In genomic region chr5:135901633-135902032, GRCh38 we compare ENCODE assay signal across 19 cellular contexts. TPM values are rescaled to one million over a fixed set of nuclear protein-coding genes. Genes with fewer than 3 reads are reported as not detected.
DNase-seq lines count a peak whose midpoint lies in the region; ATAC-seq and TF ChIP-seq lines count a peak whose summit lies in the region.
"Had no signal": no experiment of that assay in that cellular context is flagged by ENCODE, and none has a peak within 500 bp of the region (broad histone marks: within the 10 kb centered on the region; RNA-seq: fewer than 3 reads in every experiment).

No MANE protein-coding gene starts in this region.

- peaks cover 0 to 9% (median 0%) of the 10 kb centered on the region in 4 donors for H3K27me3 ChIP-seq in esophagus muscularis mucosa
- H3K27me3 ChIP-seq: BLaER1 treated with 17β-estradiol and CSF1 and Interleukin-3, amounts not matched to agents 10 nM and 100 nM had no signal

- no peaks in the 10 kb centered on the region for H3K36me3 ChIP-seq in esophagus muscularis mucosa
- H3K36me3 ChIP-seq: BLaER1 treated with 17β-estradiol and CSF1 and Interleukin-3, amounts not matched to agents 10 nM and 100 nM had no signal

- WGBS in esophagus muscularis mucosa, result 49% methylated on average over 3 of the region's 3 CpGs

- POLR2A ChIA-PET in HEK293T (lab: Yijun Ruan, JAX), result interaction anchor here (1.4 kb wide), 1 partner anchor 9 kb away, joined by 4 read pairs; no protein-coding TSS in a partner anchor

- no peak for TF ChIP-seq EP300 in esophagus muscularis mucosa (IDR thresholded peaks at IDR 0.05)

- CTCF ChIA-PET in HEK293T (lab: Yijun Ruan, JAX), result no interaction called here

- no peak overlapping the region for H3K4me3 ChIP-seq in esophagus muscularis mucosa
- H3K4me3 ChIP-seq: A549; BLaER1 treated with 17β-estradiol and CSF1 and Interleukin-3, amounts not matched to agents 10 nM and 100 nM; GM12878 had no signal

- TF ChIP-seq POLR2A in esophagus muscularis mucosa (IDR thresholded peaks at IDR 0.05; ENCODE audit: low read depth), result no peak

- no peak for TF ChIP-seq CTCF in esophagus muscularis mucosa (IDR thresholded peaks at IDR 0.05)

- intact Hi-C loops in esophagus muscularis mucosa (cut with DNase I), result no loop called here

- no peaks in the 10 kb centered on the region for H3K4me1 ChIP-seq in esophagus muscularis mucosa
- H3K4me1 ChIP-seq: A549; BLaER1 treated with 17β-estradiol and CSF1 and Interleukin-3, amounts not matched to agents 10 nM and 100 nM had no signal

- H3K27ac ChIP-seq in esophagus muscularis mucosa (replicated peaks in 1 of 4), result no peak overlapping the region
- H3K27ac ChIP-seq: A549; BLaER1 treated with 17β-estradiol and CSF1 and Interleukin-3, amounts not matched to agents 10 nM and 100 nM; C4-2B had no signal

- ATAC-seq in HG02870 (IDR thresholded peaks at IDR 0.05; ENCODE audit: unreplicated experiment), result no peak
- no peak for ATAC-seq in HG02852 (IDR thresholded peaks at IDR 0.05; ENCODE audit: unreplicated experiment)
- ATAC-seq: A549; CD8-positive, alpha-beta T cell; GM12878 had no signal

- DNase-seq in ELF-1 (ENCODE audit: low read depth, low spot score) (peak; percentile 34), HEK293T (ENCODE audit: extremely low spot score) (no peak), esophagus muscularis mucosa (ENCODE audit: extremely low spot score) (peak; percentile 77), occipital lobe (lab: John Stamatoyannopoulos, UW) (no peak), A172 (ENCODE audit: low spot score) (no peak)
- DNase-seq: 8988T; AML-193; CD4-positive, alpha-beta T cell; CD8-positive, alpha-beta T cell; DMS79 treated with DMSO at 0.1 percent for 48 hours; GDM1 had no signal

- H3K9me3 ChIP-seq in esophagus muscularis mucosa, result no peaks in the 10 kb centered on the region
- H3K9me3 ChIP-seq: A549; BLaER1 treated with 17β-estradiol and CSF1 and Interleukin-3, amounts not matched to agents 10 nM and 100 nM had no signal

TF ChIP-seq in HEK293T, 16 proteins besides CTCF, POLR2A, EP300 and RAD21:
- TF ChIP-seq SUZ12 (IDR thresholded peaks at IDR 0.05) (no peak), CTBP1 (IDR thresholded peaks at IDR 0.05; ENCODE audit: borderline replicate concordance) (no peak)
- TF ChIP-seq, protein P1, sequence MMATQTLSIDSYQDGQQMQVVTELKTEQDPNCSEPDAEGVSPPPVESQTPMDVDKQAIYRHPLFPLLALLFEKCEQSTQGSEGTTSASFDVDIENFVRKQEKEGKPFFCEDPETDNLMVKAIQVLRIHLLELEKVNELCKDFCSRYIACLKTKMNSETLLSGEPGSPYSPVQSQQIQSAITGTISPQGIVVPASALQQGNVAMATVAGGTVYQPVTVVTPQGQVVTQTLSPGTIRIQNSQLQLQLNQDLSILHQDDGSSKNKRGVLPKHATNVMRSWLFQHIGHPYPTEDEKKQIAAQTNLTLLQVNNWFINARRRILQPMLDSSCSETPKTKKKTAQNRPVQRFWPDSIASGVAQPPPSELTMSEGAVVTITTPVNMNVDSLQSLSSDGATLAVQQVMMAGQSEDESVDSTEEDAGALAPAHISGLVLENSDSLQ (IDR thresholded peaks at IDR 0.05), result peak; percentile 62

RNA-seq across cellular contexts. Expression of gene IL9, which starts 6.0 kb away (rescaled TPM):
- total RNA-seq in esophagus muscularis mucosa, result not detected
- total RNA-seq in occipital lobe, result not detected
- total RNA-seq in A172 (2014; rRNA removed; shearing (Covaris generic)), result not detected in 2 replicates
- total RNA-seq: B cell; CD4-positive, alpha-beta T cell; CD8-positive, alpha-beta T cell; G401; GM12878 had no signal

RNA-seq across cellular contexts. Expression of gene LECT2, which starts 53.1 kb away (rescaled TPM):
- total RNA-seq in esophagus muscularis mucosa (not detected), occipital lobe (not detected)
- not detected in 2 replicates for total RNA-seq in A172 (2014; rRNA removed; shearing (Covaris generic))
- total RNA-seq: B cell; CD4-positive, alpha-beta T cell; CD8-positive, alpha-beta T cell; G401; GM12878 had no signal

Comparison
In these comparisons a context has a peak if more than half of its experiments do, and no peak if none do; other contexts are left out.
1. DNase-seq: peak in ELF-1 (single experiment) and esophagus muscularis mucosa (single experiment); none in HEK293T (single experiment), occipital lobe (single experiment) and A172 (single experiment).